ENCODE assay signal across 8 cellular contexts in genomic region chr10:92517034-92517655, GRCh38. TPM values are rescaled to one million over a fixed set of nuclear protein-coding genes. Genes with fewer than 3 reads are reported as not detected.
DNase-seq lines count a peak whose midpoint lies in the region; ATAC-seq and TF ChIP-seq lines count a peak whose summit lies in the region.

No MANE protein-coding gene starts in this region.

- H3K27ac ChIP-seq in body of pancreas: no peak overlapping the region

- ATAC-seq in body of pancreas (peak; percentile 78), HG02610 (IDR thresholded peaks at IDR 0.05; ENCODE audit: unreplicated experiment) (no peak)

- H3K9me3 Mint-ChIP-seq in HFFc6 (no peaks in the 10 kb centered on the region), immature natural killer cell (no peaks in the 10 kb centered on the region)

- peak; percentile 78 for DNase-seq in EH (ENCODE audit: low read depth)
- DNase-seq in HFFc6: peak; percentile 62
- DNase-seq in NCI-H2107 treated with DMSO at 0.1 percent for 48 hours (lab: John Stamatoyannopoulos, UW; ENCODE audit: unreplicated experiment): peak; percentile 39
- peak; percentile 11 for DNase-seq in UCSD-AML1 (lab: John Stamatoyannopoulos, UW; ENCODE audit: unreplicated experiment)
- DNase-seq in body of pancreas: peak; percentile 71 to 80 (median 74)
- DNase-seq in immature natural killer cell: peak; percentile 54 to 68 (median 61)
- DNase-seq in stimulated activated CD4-positive, alpha-beta T cell treated with anti-CD3 and anti-CD28 coated beads, Interleukin-1b, Interleukin-23, amount 100 ng/mL, for 24 hours (ENCODE audit: low read depth in 4 of 4, low spot score in 1 of 4): peak; percentile 39 to 59 (median 46)

- intact Hi-C loops in body of pancreas (cut with DNase I): loop anchor here (5.0 kb wide), 1 partner anchor 55 kb away; the partner anchor contains the start of gene IDE

- H3K27me3 ChIP-seq in body of pancreas: no peaks in the 10 kb centered on the region

- H3K4me1 Mint-ChIP-seq in HFFc6 (ENCODE audit: low read depth): peaks cover 14% of the 10 kb centered on the region
- H3K4me1 Mint-ChIP-seq in immature natural killer cell: peaks cover 0 to 6% of the 10 kb centered on the region in 2 donors

- TF ChIP-seq POLR2A in body of pancreas (IDR thresholded peaks at IDR 0.05): no peak

- H3K36me3 ChIP-seq in body of pancreas (replicated peaks in 1 of 2; ENCODE audit: insufficient read depth in 1 of 2, low read depth in 2 of 2): peaks cover 0 to 6% of the 10 kb centered on the region in 2 donors

- WGBS in body of pancreas, 2 donors: 36% methylated on average over 3 of the region's 3 CpGs

- no peak overlapping the region for H3K4me3 Mint-ChIP-seq in HFFc6
- H3K4me3 Mint-ChIP-seq in immature natural killer cell: no peak overlapping the region

- no peaks in the 10 kb centered on the region for H3K9me3 ChIP-seq in body of pancreas

- H3K27ac Mint-ChIP-seq in HFFc6: no peak overlapping the region
- peak overlapping the region in 2 of 6 donors; percentile 33 to 41 for H3K27ac Mint-ChIP-seq in immature natural killer cell

- H3K27me3 Mint-ChIP-seq in HFFc6 (ENCODE audit: insufficient read depth): no peaks in the 10 kb centered on the region
- H3K27me3 Mint-ChIP-seq in immature natural killer cell (ENCODE audit: low read depth in 3 of 3): no peaks in the 10 kb centered on the region

- peaks cover 6% of the 10 kb centered on the region for H3K4me1 ChIP-seq in body of pancreas

- no peak overlapping the region for H3K4me3 ChIP-seq in body of pancreas

- peaks cover 8% of the 10 kb centered on the region; the same call in 1 of the 2 replicates for H3K36me3 Mint-ChIP-seq in HFFc6 (ENCODE audit: low read depth)
- H3K36me3 Mint-ChIP-seq in immature natural killer cell: peaks cover 2 to 12% (median 2%) of the 10 kb centered on the region in 3 donors

- TF ChIP-seq CTCF in HFFc6 (IDR thresholded peaks at IDR 0.05) (peak; percentile 93), body of pancreas (IDR thresholded peaks at IDR 0.05) (peak; percentile 50 to 81 (median 76))

RNA-seq across cellular contexts. Expression of gene IDE, which starts 56.7 kb away (rescaled TPM):
- total RNA-seq in HFFc6 (2021; fragmentation: NEBNext Ultra II Directional; extraction: Animal tissue kit (Norgen Biotek cat#: 25700)): 10 to 100 TPM; 35.4 to 46.5 (median 39.9) TPM
- total RNA-seq in body of pancreas: 10 to 100 TPM; 13.8 to 19.5 TPM
- polyA plus RNA-seq in immature natural killer cell: 10 to 100 TPM in 2 of 3 donors, 1 to 10 TPM in 1; 8.3 to 18.2 (median 14.1) TPM

Comparison
In these comparisons a context has a peak if more than half of its experiments do, and no peak if none do; other contexts are left out.
1. DNase-seq: peak in every context shown above with its lines; median percentile 78 in EH; 74 in body of pancreas; 62 in HFFc6; 61 in immature natural killer cell; 46 in stimulated activated CD4-positive, alpha-beta T cell treated with anti-CD3 and anti-CD28 coated beads, Interleukin-1b, Interleukin-23, amount 100 ng/mL, for 24 hours; 39 in NCI-H2107 treated with DMSO at 0.1 percent for 48 hours; 11 in UCSD-AML1.